9 cellular contexts compared by ENCODE assay signal in the genomic region with DNA sequence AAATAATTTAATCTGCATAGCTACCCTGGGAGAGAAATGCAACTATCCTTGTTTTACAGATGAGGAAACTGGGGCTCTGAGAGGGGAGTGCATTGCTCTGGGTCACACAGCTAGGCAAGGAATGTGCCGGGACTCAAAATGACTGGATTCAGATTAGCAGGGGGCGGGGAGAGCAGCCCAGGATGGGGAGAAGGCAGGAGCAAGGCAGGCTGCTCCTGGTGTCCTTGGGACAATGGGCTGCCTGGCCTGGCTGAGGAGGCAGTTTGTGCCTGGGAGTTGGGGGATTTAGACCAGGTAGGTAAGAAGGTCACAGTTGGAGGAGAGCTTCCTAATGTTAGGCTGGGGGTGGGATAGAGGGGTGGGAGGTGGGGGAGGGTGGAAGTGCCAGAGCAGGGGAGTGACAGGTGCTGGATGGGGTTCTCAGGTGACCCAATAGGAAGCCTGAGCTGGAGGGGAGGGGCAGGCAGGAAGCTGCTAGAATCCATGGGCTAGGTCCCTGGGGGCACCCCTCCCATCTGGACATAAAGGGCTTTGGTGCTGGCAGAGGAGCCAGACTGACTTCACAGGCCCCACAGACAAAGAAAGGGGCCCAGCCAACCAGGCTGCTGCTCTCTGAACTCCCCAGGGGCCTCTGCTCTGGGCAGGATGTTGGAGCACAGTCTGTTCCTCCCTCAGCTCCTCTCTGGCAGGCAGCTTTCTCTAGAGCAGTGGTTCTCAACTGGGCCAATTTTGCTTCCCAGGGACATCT. TPM values are rescaled to one million over a fixed set of nuclear protein-coding genes. Genes with fewer than 3 reads are reported as not detected.
DNase-seq lines count a peak whose midpoint lies in the region; ATAC-seq and TF ChIP-seq lines count a peak whose summit lies in the region.
"Had no signal": no experiment of that assay in that cellular context is flagged by ENCODE, and none has a peak within 500 bp of the region (broad histone marks: within the 10 kb centered on the region; RNA-seq: fewer than 3 reads in every experiment).

No MANE protein-coding gene starts in this region.

- CTCF ChIA-PET in activated naive CD4-positive, alpha-beta T cell treated with anti-CD3 and anti-CD28 coated beads, Interleukin-2, amount 10 ng/mL, durations not matched to agents 7 days and 5 days (lab: Charles Lee), result no interaction called here

- ATAC-seq in memory B cell (ENCODE audit: low read depth) (peak; percentile 32), HG03095 (IDR thresholded peaks at IDR 0.05; ENCODE audit: unreplicated experiment) (no peak), GM19463 (IDR thresholded peaks at IDR 0.05; ENCODE audit: unreplicated experiment) (no peak), HG02973 (IDR thresholded peaks at IDR 0.05; ENCODE audit: unreplicated experiment) (no peak)

- H3K27me3 Mint-ChIP-seq in chondrocyte (ENCODE audit: low read depth) (no peaks in the 10 kb centered on the region), memory B cell (no peaks in the 10 kb centered on the region)
- H3K27me3 Mint-ChIP-seq in activated naive CD4-positive, alpha-beta T cell treated with anti-CD3 and anti-CD28 coated beads, Interleukin-2, amount 10 ng/mL, durations not matched to agents 7 days and 5 days, result no peaks in the 10 kb centered on the region

- DNase-seq in NCI-H1436 (lab: John Stamatoyannopoulos, UW) (peak; percentile 97), chondrocyte (ENCODE audit: low spot score) (no peak), memory B cell (ENCODE audit: low spot score in 2 of 2) (no peak)
- no peak for DNase-seq in activated naive CD4-positive, alpha-beta T cell treated with anti-CD3 and anti-CD28 coated beads, Interleukin-2, amount 10 ng/mL, durations not matched to agents 7 days and 5 days

- peaks cover 26% of the 10 kb centered on the region for H3K36me3 Mint-ChIP-seq in chondrocyte (ENCODE audit: low read depth)
- peaks cover 23% of the 10 kb centered on the region for H3K36me3 Mint-ChIP-seq in memory B cell
- no peaks in the 10 kb centered on the region for H3K36me3 Mint-ChIP-seq in activated naive CD4-positive, alpha-beta T cell treated with anti-CD3 and anti-CD28 coated beads, Interleukin-2, amount 10 ng/mL, durations not matched to agents 7 days and 5 days

- H3K9me3 Mint-ChIP-seq in chondrocyte (ENCODE audit: low read depth) (no peaks in the 10 kb centered on the region), memory B cell (no peaks in the 10 kb centered on the region)
- H3K9me3 Mint-ChIP-seq in activated naive CD4-positive, alpha-beta T cell treated with anti-CD3 and anti-CD28 coated beads, Interleukin-2, amount 10 ng/mL, durations not matched to agents 7 days and 5 days, result no peaks in the 10 kb centered on the region

- peaks cover 61% of the 10 kb centered on the region for H3K4me1 Mint-ChIP-seq in chondrocyte (ENCODE audit: low read depth)
- peaks cover 5% of the 10 kb centered on the region for H3K4me1 Mint-ChIP-seq in memory B cell
- H3K4me1 Mint-ChIP-seq in activated naive CD4-positive, alpha-beta T cell treated with anti-CD3 and anti-CD28 coated beads, Interleukin-2, amount 10 ng/mL, durations not matched to agents 7 days and 5 days, result peaks cover 4% of the 10 kb centered on the region

- TF ChIP-seq CTCF in C4-2B (conservative IDR thresholded peaks at IDR 0.05) (no peak), chondrocyte (IDR thresholded peaks at IDR 0.05) (no peak)

- H3K27ac ChIP-seq in C4-2B, result peak overlapping the region; percentile 93
- H3K27ac ChIP-seq: neutrophil had no signal

- H3K27ac Mint-ChIP-seq in chondrocyte (ENCODE audit: unreplicated experiment), result peak overlapping the region; percentile 82
- H3K27ac Mint-ChIP-seq in memory B cell, result peak overlapping the region; percentile 17
- no peak overlapping the region for H3K27ac Mint-ChIP-seq in activated naive CD4-positive, alpha-beta T cell treated with anti-CD3 and anti-CD28 coated beads, Interleukin-2, amount 10 ng/mL, durations not matched to agents 7 days and 5 days

- H3K4me3 Mint-ChIP-seq in chondrocyte (ENCODE audit: unreplicated experiment) (no peak overlapping the region), memory B cell (no peak overlapping the region)
- H3K4me3 Mint-ChIP-seq in activated naive CD4-positive, alpha-beta T cell treated with anti-CD3 and anti-CD28 coated beads, Interleukin-2, amount 10 ng/mL, durations not matched to agents 7 days and 5 days, result no peak overlapping the region

RNA-seq across cellular contexts. Expression of a gene that starts 29.0 kb away (rescaled TPM):
- total RNA-seq in chondrocyte, result 17.3 to 35.1 TPM (median 17.7 TPM) in 3 replicates
